In the genomic region with DNA sequence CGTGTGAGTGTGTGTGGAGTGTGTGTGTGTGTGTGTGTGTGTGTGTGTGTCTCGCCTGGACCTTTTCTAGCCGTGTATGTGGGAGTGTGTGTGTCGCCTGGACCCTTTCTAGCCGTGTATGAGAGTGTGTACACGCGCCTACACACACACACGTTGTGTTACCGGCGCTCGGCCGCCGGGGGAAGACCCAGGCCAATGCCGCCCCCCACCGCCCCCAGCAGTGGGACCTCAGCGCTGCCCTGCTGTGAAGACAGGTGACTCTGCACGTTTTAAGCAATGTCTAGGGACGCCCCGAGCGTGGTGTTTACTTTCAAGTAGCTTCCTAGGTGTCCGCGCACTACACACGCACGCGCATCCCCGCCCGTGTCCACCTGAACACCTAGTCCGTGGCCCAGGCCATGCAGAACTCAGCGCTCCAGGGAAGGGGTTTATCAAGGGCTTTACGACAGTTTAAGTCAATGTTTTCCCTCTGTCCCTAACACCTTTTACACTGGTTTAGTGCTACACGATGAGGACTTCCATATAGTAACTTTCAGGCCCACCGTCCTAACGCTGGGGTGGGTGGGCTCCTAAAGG, we compare ENCODE assay signal across 1 cellular context.
A peak's percentile ranks its signal among the peaks of the same experiment; 100 is the strongest.
TF ChIP-seq lines count a peak whose summit lies in the region.

No MANE protein-coding gene starts in this region.

TF ChIP-seq in HepG2, 621 proteins besides CTCF, POLR2A, EP300 and RAD21 (continued from another document):
- TF ChIP-seq HMGXB4 (CRISPR knock-in tag; IDR thresholded peaks at IDR 0.05; ENCODE audit: borderline replicate concordance in 1 of 2, low read depth in 1 of 2) (peak in 1 of 2 experiments; percentile 45; a peak in 1 of 4 replicates), HOXD1 (CRISPR knock-in tag; IDR thresholded peaks at IDR 0.05) (0 out of 2 replicates have a peak, but pooled peaks have one; percentile 23), CAMTA2 (CRISPR knock-in tag; IDR thresholded peaks at IDR 0.05; ENCODE audit: borderline replicate concordance) (peak; percentile 20; the same call in 1 of the 2 replicates), SALL1 (CRISPR knock-in tag; IDR thresholded peaks at IDR 0.05) (peak; percentile 51; the same call in 1 of the 2 replicates), SATB2 (CRISPR knock-in tag; IDR thresholded peaks at IDR 0.05) (no peak), HES4 (CRISPR knock-in tag; IDR thresholded peaks at IDR 0.05; ENCODE audit: borderline replicate concordance) (0 out of 2 replicates have a peak, but pooled peaks have one; percentile 26), ZBTB7A (CRISPR knock-in tag; IDR thresholded peaks at IDR 0.05) (peak; percentile 71; the same call in 1 of the 2 replicates), FOXA1 (IDR thresholded peaks at IDR 0.05) (no peak), FOXA1 (CRISPR knock-in tag; IDR thresholded peaks at IDR 0.05) (peak; percentile 49), ZNF572 (CRISPR knock-in tag; IDR thresholded peaks at IDR 0.05) (0 out of 2 replicates have a peak, but pooled peaks have one; percentile 34), ZNF230 (CRISPR knock-in tag; IDR thresholded peaks at IDR 0.05) (no peak), ARID4A (CRISPR knock-in tag; IDR thresholded peaks at IDR 0.05; ENCODE audit: borderline replicate concordance) (peak; percentile 23; the same call in 1 of the 2 replicates), ZNF816 (CRISPR knock-in tag; IDR thresholded peaks at IDR 0.05; ENCODE audit: borderline replicate concordance) (no peak), GATAD2A (CRISPR knock-in tag; IDR thresholded peaks at IDR 0.05) (0 out of 2 replicates have a peak, but pooled peaks have one; percentile 23), NFKBIZ (CRISPR knock-in tag; IDR thresholded peaks at IDR 0.05) (no peak)
- TF ChIP-seq, protein P1, sequence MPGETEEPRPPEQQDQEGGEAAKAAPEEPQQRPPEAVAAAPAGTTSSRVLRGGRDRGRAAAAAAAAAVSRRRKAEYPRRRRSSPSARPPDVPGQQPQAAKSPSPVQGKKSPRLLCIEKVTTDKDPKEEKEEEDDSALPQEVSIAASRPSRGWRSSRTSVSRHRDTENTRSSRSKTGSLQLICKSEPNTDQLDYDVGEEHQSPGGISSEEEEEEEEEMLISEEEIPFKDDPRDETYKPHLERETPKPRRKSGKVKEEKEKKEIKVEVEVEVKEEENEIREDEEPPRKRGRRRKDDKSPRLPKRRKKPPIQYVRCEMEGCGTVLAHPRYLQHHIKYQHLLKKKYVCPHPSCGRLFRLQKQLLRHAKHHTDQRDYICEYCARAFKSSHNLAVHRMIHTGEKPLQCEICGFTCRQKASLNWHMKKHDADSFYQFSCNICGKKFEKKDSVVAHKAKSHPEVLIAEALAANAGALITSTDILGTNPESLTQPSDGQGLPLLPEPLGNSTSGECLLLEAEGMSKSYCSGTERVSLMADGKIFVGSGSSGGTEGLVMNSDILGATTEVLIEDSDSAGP (CRISPR knock-in tag; IDR thresholded peaks at IDR 0.05; ENCODE audit: borderline replicate concordance) = peak; percentile 25; the same call in 1 of the 2 replicates
- TF ChIP-seq, protein P2, sequence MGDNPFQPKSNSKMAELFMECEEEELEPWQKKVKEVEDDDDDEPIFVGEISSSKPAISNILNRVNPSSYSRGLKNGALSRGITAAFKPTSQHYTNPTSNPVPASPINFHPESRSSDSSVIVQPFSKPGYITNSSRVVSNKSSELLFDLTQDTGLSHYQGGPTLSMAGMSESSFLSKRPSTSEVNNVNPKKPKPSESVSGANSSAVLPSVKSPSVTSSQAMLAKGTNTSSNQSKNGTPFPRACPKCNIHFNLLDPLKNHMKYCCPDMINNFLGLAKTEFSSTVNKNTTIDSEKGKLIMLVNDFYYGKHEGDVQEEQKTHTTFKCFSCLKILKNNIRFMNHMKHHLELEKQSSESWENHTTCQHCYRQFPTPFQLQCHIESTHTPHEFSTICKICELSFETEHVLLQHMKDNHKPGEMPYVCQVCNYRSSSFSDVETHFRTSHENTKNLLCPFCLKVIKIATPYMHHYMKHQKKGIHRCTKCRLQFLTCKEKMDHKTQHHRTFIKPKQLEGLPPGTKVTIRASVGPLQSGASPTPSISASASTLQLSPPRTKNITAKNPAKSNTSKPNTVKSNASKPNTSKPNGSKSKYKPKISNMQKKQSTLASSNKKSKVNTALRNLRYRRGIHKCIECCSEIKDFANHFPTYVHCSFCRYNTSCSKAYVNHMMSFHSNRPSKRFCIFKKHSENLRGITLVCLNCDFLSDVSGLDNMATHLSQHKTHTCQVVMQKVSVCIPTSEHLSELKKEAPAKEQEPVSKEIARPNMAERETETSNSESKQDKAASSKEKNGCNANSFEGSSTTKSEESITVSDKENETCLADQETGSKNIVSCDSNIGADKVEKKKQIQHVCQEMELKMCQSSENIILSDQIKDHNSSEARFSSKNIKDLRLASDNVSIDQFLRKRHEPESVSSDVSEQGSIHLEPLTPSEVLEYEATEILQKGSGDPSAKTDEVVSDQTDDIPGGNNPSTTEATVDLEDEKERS (CRISPR knock-in tag; IDR thresholded peaks at IDR 0.05) = peak; percentile 58; the same call in 1 of the 2 replicates
